In the genomic region with DNA sequence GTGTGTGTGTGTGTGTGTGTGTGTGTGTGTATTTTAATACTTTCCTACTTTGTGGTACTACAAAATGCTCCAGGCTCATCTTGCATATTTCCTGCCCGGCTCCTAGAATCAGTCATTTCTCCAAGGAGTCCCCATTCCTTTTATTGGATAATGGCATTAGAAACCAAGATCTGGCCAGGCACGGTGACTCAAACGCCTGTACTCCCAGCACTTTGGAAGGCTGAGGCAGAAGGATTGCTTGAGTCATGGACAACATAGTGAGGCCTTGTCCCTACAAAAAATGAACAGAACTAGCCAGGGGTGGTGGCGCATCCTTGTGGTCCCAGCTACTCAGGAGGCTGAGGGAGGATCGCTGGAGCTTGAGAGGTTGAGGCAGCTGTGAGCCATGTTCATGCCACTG, we compare ENCODE assay signal across 27 cellular contexts. TPM values are rescaled to one million over a fixed set of nuclear protein-coding genes. Genes with fewer than 3 reads are reported as not detected.
DNase-seq lines count a peak whose midpoint lies in the region; ATAC-seq, FAIRE-seq and TF ChIP-seq lines count a peak whose summit lies in the region.
"Had no signal": no experiment of that assay in that cellular context is flagged by ENCODE, and none has a peak within 500 bp of the region (broad histone marks: within the 10 kb centered on the region; RNA-seq: fewer than 3 reads in every experiment).

No MANE protein-coding gene starts in this region.

- H3K4me3 ChIP-seq in fibroblast of mammary gland (ENCODE audit: control insufficient read depth, low read depth, low read length), result no peak overlapping the region
- H3K4me3 ChIP-seq: body of pancreas, heart left ventricle, smooth muscle cell, uterus had no signal

- intact Hi-C loops in natural killer cell (cut with micrococcal nuclease), result no loop called here

- FAIRE-seq in HTR-8/SVneo (lab: Jason Lieb, UNC), result no peak
- FAIRE-seq: GM18507, H54 had no signal

- DNase-seq in natural killer cell (no peak), RKO (ENCODE audit: low spot score) (peak; percentile 25), fibroblast of mammary gland (ENCODE audit: low read depth) (peak; percentile 14), nucleus accumbens (lab: John Stamatoyannopoulos, UW) (no peak), D341Med (ENCODE audit: low spot score) (no peak), HTR-8/SVneo (ENCODE audit: insufficient read length, low spot score) (no peak), NCI-H510A treated with DMSO at 0.1 percent for 48 hours (lab: John Stamatoyannopoulos, UW) (no peak)
- no peak for DNase-seq in natural killer cell treated with Interleukin-12 subunit alpha and Interleukin-12 subunit beta and Interleukin-15 and Interleukin-18, amount 100 ng/mL, for 72 hours (ENCODE audit: low spot score)
- DNase-seq: activated CD4-positive, alpha-beta memory T cell treated with anti-CD3 and anti-CD28 coated beads, Interleukin-2, amount 10 ng/mL, durations not matched to agents 7 days and 5 days; activated effector memory CD4-positive, alpha-beta T cell treated with anti-CD3 and anti-CD28 coated beads, Interleukin-2, amount 50 U/mL, for 16 hours; body of pancreas; C1 segment of cervical spinal cord; DMS 273 treated with DMSO at 0.1 percent for 48 hours; GF-D8; heart left ventricle; NCI-H1105 treated with DMSO at 0.1 percent for 48 hours; NCI-H2029 treated with DMSO at 0.1 percent for 48 hours; NCI-H345; NCI-H82; occipital lobe; retina; SK-N-SH; stimulated activated CD4-positive, alpha-beta T cell treated with anti-CD3 and anti-CD28 coated beads, Interleukin-2, amount 100 ng/mL, for 24 hours; uterus had no signal

- H3K4me3 Mint-ChIP-seq in natural killer cell, result no peak overlapping the region
- no peak overlapping the region for H3K4me3 Mint-ChIP-seq in natural killer cell treated with Interleukin-12 subunit alpha and Interleukin-12 subunit beta and Interleukin-15 and Interleukin-18, amount 100 ng/mL, for 72 hours
- H3K4me3 Mint-ChIP-seq: activated CD4-positive, alpha-beta memory T cell treated with anti-CD3 and anti-CD28 coated beads, Interleukin-2, amount 10 ng/mL, durations not matched to agents 7 days and 5 days had no signal

- H3K4me1 Mint-ChIP-seq in natural killer cell, result peaks cover 64 to 67% of the 10 kb centered on the region in 2 donors
- H3K4me1 Mint-ChIP-seq in natural killer cell treated with Interleukin-12 subunit alpha and Interleukin-12 subunit beta and Interleukin-15 and Interleukin-18, amount 100 ng/mL, for 72 hours (ENCODE audit: low read depth in 2 of 2), result peaks cover 31 to 36% of the 10 kb centered on the region in 2 donors

- H3K27me3 Mint-ChIP-seq in natural killer cell (ENCODE audit: low read depth in 2 of 2), result no peaks in the 10 kb centered on the region
- no peaks in the 10 kb centered on the region for H3K27me3 Mint-ChIP-seq in natural killer cell treated with Interleukin-12 subunit alpha and Interleukin-12 subunit beta and Interleukin-15 and Interleukin-18, amount 100 ng/mL, for 72 hours
- H3K27me3 Mint-ChIP-seq: activated CD4-positive, alpha-beta memory T cell treated with anti-CD3 and anti-CD28 coated beads, Interleukin-2, amount 10 ng/mL, durations not matched to agents 7 days and 5 days had no signal

- no peaks in the 10 kb centered on the region for H3K36me3 Mint-ChIP-seq in natural killer cell
- H3K36me3 Mint-ChIP-seq in natural killer cell treated with Interleukin-12 subunit alpha and Interleukin-12 subunit beta and Interleukin-15 and Interleukin-18, amount 100 ng/mL, for 72 hours, result no peaks in the 10 kb centered on the region

- TF ChIP-seq CTCF in natural killer cell (IDR thresholded peaks at IDR 0.05), result no peak
- TF ChIP-seq CTCF in fibroblast of mammary gland (conservative IDR thresholded peaks at IDR 0.05; ENCODE audit: control insufficient read depth, insufficient read depth, low read depth, low read length), result no peak

- H3K27ac Mint-ChIP-seq in natural killer cell, result peak overlapping the region; percentile 83 to 87
- H3K27ac Mint-ChIP-seq in natural killer cell treated with Interleukin-12 subunit alpha and Interleukin-12 subunit beta and Interleukin-15 and Interleukin-18, amount 100 ng/mL, for 72 hours, result no peak overlapping the region
- H3K27ac Mint-ChIP-seq: activated CD4-positive, alpha-beta memory T cell treated with anti-CD3 and anti-CD28 coated beads, Interleukin-2, amount 10 ng/mL, durations not matched to agents 7 days and 5 days had no signal

- ATAC-seq in natural killer cell, result no peak
- no peak for ATAC-seq in natural killer cell treated with Interleukin-12 subunit alpha and Interleukin-12 subunit beta and Interleukin-15 and Interleukin-18, amount 100 ng/mL, for 72 hours
- ATAC-seq: body of pancreas, heart left ventricle had no signal

- H3K9me3 Mint-ChIP-seq in natural killer cell, result no peaks in the 10 kb centered on the region
- H3K9me3 Mint-ChIP-seq in natural killer cell treated with Interleukin-12 subunit alpha and Interleukin-12 subunit beta and Interleukin-15 and Interleukin-18, amount 100 ng/mL, for 72 hours, result no peaks in the 10 kb centered on the region

RNA-seq across cellular contexts. Expression of a gene that starts 20.3 kb away (rescaled TPM):
- total RNA-seq in natural killer cell, result 100 to 1,000 TPM; 151 to 196 (median 172) TPM
- total RNA-seq in natural killer cell treated with Interleukin-12 subunit alpha and Interleukin-12 subunit beta and Interleukin-15 and Interleukin-18, amount 100 ng/mL, for 72 hours, result 10 to 100 TPM; 50.7 to 60.5 TPM

Comparison
In these comparisons a context has a peak if more than half of its experiments do, and no peak if none do; other contexts are left out.
1. H3K27ac Mint-ChIP-seq: peak in natural killer cell (2 of 2); none in natural killer cell treated with Interleukin-12 subunit alpha and Interleukin-12 subunit beta and Interleukin-15 and Interleukin-18, amount 100 ng/mL, for 72 hours (0 of 2).
2. DNase-seq: peak in RKO (single experiment) and fibroblast of mammary gland (single experiment); none in natural killer cell (single experiment), natural killer cell treated with Interleukin-12 subunit alpha and Interleukin-12 subunit beta and Interleukin-15 and Interleukin-18, amount 100 ng/mL, for 72 hours (single experiment), nucleus accumbens (0 of 56), D341Med (single experiment), HTR-8/SVneo (single experiment) and NCI-H510A treated with DMSO at 0.1 percent for 48 hours (single experiment).